10 cellular contexts compared by ENCODE assay signal in the genomic region with DNA sequence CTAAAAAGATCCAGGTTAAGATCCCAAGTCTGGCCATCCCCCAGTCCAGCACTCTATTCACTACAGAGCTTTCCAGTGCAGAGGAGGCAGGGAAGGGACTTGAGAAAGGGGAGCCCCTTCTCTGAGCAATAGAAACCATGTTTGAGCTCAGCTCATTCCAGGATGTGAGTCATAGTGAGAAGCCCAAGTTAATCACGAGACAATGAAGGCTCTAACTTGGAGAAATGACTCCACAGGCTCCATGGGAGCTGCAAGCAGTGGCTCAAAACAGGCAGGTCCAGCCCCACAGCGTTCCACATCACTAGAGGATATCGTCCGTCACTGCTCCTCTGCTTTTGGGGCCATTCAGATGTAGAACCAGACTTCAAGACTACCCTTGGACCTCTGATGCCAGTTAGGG. TPM values are rescaled to one million over a fixed set of nuclear protein-coding genes. Genes with fewer than 3 reads are reported as not detected.
DNase-seq lines count a peak whose midpoint lies in the region; ATAC-seq and TF ChIP-seq lines count a peak whose summit lies in the region.
"Had no signal": no experiment of that assay in that cellular context is flagged by ENCODE, and none has a peak within 500 bp of the region (broad histone marks: within the 10 kb centered on the region; RNA-seq: fewer than 3 reads in every experiment).

No MANE protein-coding gene starts in this region.

- H3K4me1 ChIP-seq in PC-9 (replicated peaks; ENCODE audit: insufficient read depth) = peaks cover 13% of the 10 kb centered on the region

- no peaks in the 10 kb centered on the region for H4K20me1 ChIP-seq in PC-9 (ENCODE audit: insufficient read depth)

- CTCF ChIA-PET in PC-9 (lab: Charles Lee) = no interaction called here

- H3K9me2 ChIP-seq in PC-9 (ENCODE audit: insufficient read depth) = no peaks in the 10 kb centered on the region

- H2AFZ ChIP-seq in PC-9 = peak overlapping the region; percentile 58; the same call in 1 of the 2 replicates

- intact Hi-C loops in PC-9 (cut with micrococcal nuclease; ENCODE audit: unreplicated experiment) = no loop called here
- intact Hi-C loops in Right ventricle myocardium superior (cut with DNase I) = no loop called here

- TF ChIP-seq CTCF in PC-9 (conservative IDR thresholded peaks at IDR 0.05) = no peak

- 0 out of 2 replicates have a peak, but pooled peaks cover 2% of the 10 kb centered on the region for H3K9me3 ChIP-seq in PC-9 (ENCODE audit: insufficient read depth, low read depth)

- BruUV-seq in PC-9 (replicated peaks; lab: Mats Ljungman, UMichigan) = no TSS peak

- no peak overlapping the region for H3K4me3 ChIP-seq in PC-9

- POLR2A ChIA-PET in PC-9 (lab: Charles Lee; ENCODE audit: unreplicated experiment) = interaction anchor here (0.8 kb wide), 1 partner anchor 14 kb away, joined by 3 read pairs; no protein-coding TSS in a partner anchor

- no peak for DNase-seq in activated CD4-positive, CD25-positive, alpha-beta regulatory T cell (lab: John Stamatoyannopoulos, UW)
- DNase-seq in PC-9 = peak; percentile 43 to 80
- peak; percentile 90 for DNase-seq in dermis blood vessel endothelial cell
- DNase-seq in renal cortical epithelial cell (ENCODE audit: low read depth) = peak; percentile 95
- no peak for DNase-seq in Right ventricle myocardium superior
- DNase-seq: NCI-H1694 treated with DMSO at 0.1 percent for 48 hours; stimulated activated naive CD4-positive, alpha-beta T cell treated with Interleukin-2 at 50 U/mL for 16 hours had no signal

- no peaks in the 10 kb centered on the region for H3K79me2 ChIP-seq in PC-9 (ENCODE audit: low read depth)

- ATAC-seq in activated CD4-positive, CD25-positive, alpha-beta regulatory T cell treated with anti-CD3 and anti-CD28 coated beads, Interleukin-2, amount 50 U/mL, for 24 hours = peak; percentile 65 to 83
- ATAC-seq in HG03097 (IDR thresholded peaks at IDR 0.05; ENCODE audit: low FRiP score, unreplicated experiment) = no peak
- ATAC-seq in GM18517 (IDR thresholded peaks at IDR 0.05; ENCODE audit: unreplicated experiment) = no peak
- ATAC-seq in Right ventricle myocardium superior (ENCODE audit: poor library complexity) = no peak

- no peaks in the 10 kb centered on the region for H3K27me3 ChIP-seq in PC-9 (ENCODE audit: insufficient read depth, low read depth)

- H3K36me3 ChIP-seq in PC-9 (ENCODE audit: low read depth) = no peaks in the 10 kb centered on the region

- H3K4me2 ChIP-seq in PC-9 = peak overlapping the region; percentile 55

- H3F3A ChIP-seq in PC-9 (ENCODE audit: insufficient read depth, low read depth) = peaks cover 13% of the 10 kb centered on the region

- peak overlapping the region; percentile 60 for H3K27ac ChIP-seq in PC-9

RNA-seq across cellular contexts. Expression of a gene that starts 59.1 kb away (rescaled TPM):
- 34.9 and 44.6 TPM in 2 replicates for total RNA-seq in PC-9 (2021)
- total RNA-seq in dermis blood vessel endothelial cell = 3.7 and 7.8 TPM in 2 replicates
- total RNA-seq in renal cortical epithelial cell = 18.6 and 35.8 TPM in 2 replicates
- 10.0 TPM for total RNA-seq in Right ventricle myocardium superior

Comparison
In these comparisons a context has a peak if more than half of its experiments do, and no peak if none do; other contexts are left out.
1. ATAC-seq: peak in activated CD4-positive, CD25-positive, alpha-beta regulatory T cell treated with anti-CD3 and anti-CD28 coated beads, Interleukin-2, amount 50 U/mL, for 24 hours (2 of 2); none in HG03097 (single experiment), GM18517 (single experiment) and Right ventricle myocardium superior (single experiment).
2. DNase-seq: peak in PC-9 (2 of 2), dermis blood vessel endothelial cell (single experiment) and renal cortical epithelial cell (single experiment); none in activated CD4-positive, CD25-positive, alpha-beta regulatory T cell (0 of 4) and Right ventricle myocardium superior (single experiment).